17 cellular contexts compared by ENCODE assay signal in genomic region chr22:46907578-46908215, GRCh38.
"Had no signal": no experiment of that assay in that cellular context is flagged by ENCODE, and none has a peak within 500 bp of the region (broad histone marks: within the 10 kb centered on the region; RNA-seq: fewer than 3 reads in every experiment).

No MANE protein-coding gene starts in this region.

- H3K4me3 Mint-ChIP-seq: activated CD8-positive, alpha-beta T cell treated with anti-CD3 and anti-CD28 coated beads, Interleukin-2, amount 10 ng/mL, durations not matched to agents 7 days and 5 days; activated naive CD4-positive, alpha-beta T cell treated with anti-CD3 and anti-CD28 coated beads, Interleukin-2, amount 10 ng/mL, durations not matched to agents 7 days and 5 days; activated T-cell treated with anti-CD3 and anti-CD28 coated beads, Interleukin-2, amount 50 U/mL, for 72 hours; effector memory CD8-positive, alpha-beta T cell; natural killer cell treated with Interleukin-12 subunit alpha and Interleukin-12 subunit beta and Interleukin-15 and Interleukin-18, amount 100 ng/mL, for 72 hours; T-cell had no signal

- H3K27me3 Mint-ChIP-seq: activated naive CD4-positive, alpha-beta T cell treated with anti-CD3 and anti-CD28 coated beads, Interleukin-2, amount 10 ng/mL, durations not matched to agents 7 days and 5 days; effector memory CD8-positive, alpha-beta T cell; natural killer cell treated with Interleukin-12 subunit alpha and Interleukin-12 subunit beta and Interleukin-15 and Interleukin-18, amount 100 ng/mL, for 72 hours; T-cell had no signal

- ATAC-seq: activated CD8-positive, alpha-beta T cell treated with anti-CD3 and anti-CD28 coated beads, Interleukin-2, amount 10 ng/mL, durations not matched to agents 7 days and 5 days; activated T-cell treated with anti-CD3 and anti-CD28 coated beads, Interleukin-2, amount 50 U/mL, for 72 hours; effector memory CD8-positive, alpha-beta T cell; natural killer cell treated with Interleukin-12 subunit alpha and Interleukin-12 subunit beta and Interleukin-15 and Interleukin-18, amount 100 ng/mL, for 72 hours; stimulated activated naive CD8-positive, alpha-beta T cell treated with anti-CD3 and anti-CD28 coated beads, Interleukin-15, Interleukin-2, amounts not matched to agents 100 U/mL and 50 U/mL, for 24 hours; T-cell had no signal

- H3K27ac Mint-ChIP-seq: activated CD8-positive, alpha-beta T cell treated with anti-CD3 and anti-CD28 coated beads, Interleukin-2, amount 10 ng/mL, durations not matched to agents 7 days and 5 days; activated naive CD4-positive, alpha-beta T cell treated with anti-CD3 and anti-CD28 coated beads, Interleukin-2, amount 10 ng/mL, durations not matched to agents 7 days and 5 days; activated T-cell treated with anti-CD3 and anti-CD28 coated beads, Interleukin-2, amount 50 U/mL, for 72 hours; natural killer cell treated with Interleukin-12 subunit alpha and Interleukin-12 subunit beta and Interleukin-15 and Interleukin-18, amount 100 ng/mL, for 72 hours; T-cell had no signal

- DNase-seq: activated CD4-positive, alpha-beta T cell treated with anti-CD3 and anti-CD28 coated beads for 1 hour; activated CD4-positive, alpha-beta T cell treated with anti-CD3 and anti-CD28 coated beads, Interleukin-2, amount 50 U/mL, for 1 hour; activated CD8-positive, alpha-beta T cell treated with anti-CD3 and anti-CD28 coated beads, Interleukin-2, amount 10 ng/mL, durations not matched to agents 7 days and 5 days; activated effector memory CD4-positive, alpha-beta T cell treated with anti-CD3 and anti-CD28 coated beads, Interleukin-2, amount 50 U/mL, for 16 hours; activated naive CD4-positive, alpha-beta T cell treated with anti-CD3 and anti-CD28 coated beads, Interleukin-2, amount 10 ng/mL, durations not matched to agents 7 days and 5 days; activated T-cell treated with anti-CD3 and anti-CD28 coated beads, Interleukin-2, amount 50 U/mL, for 72 hours; brain microvascular endothelial cell; caudate nucleus; effector memory CD8-positive, alpha-beta T cell; hippocampal formation; sigmoid colon; stimulated activated CD4-positive, alpha-beta T cell treated with anti-CD3 and anti-CD28 coated beads, Interleukin-2, amount 100 ng/mL, for 48 hours; stimulated activated CD8-positive, alpha-beta memory T cell treated with anti-CD3 and anti-CD28 coated beads, Interleukin-4, amount 100 ng/mL, for 48 hours; stimulated activated naive CD8-positive, alpha-beta T cell treated with anti-CD3 and anti-CD28 coated beads, Interleukin-15, Interleukin-2, amounts not matched to agents 100 U/mL and 50 U/mL, for 24 hours; T-cell; WERI-Rb-1 had no signal

- H3K4me1 Mint-ChIP-seq: activated naive CD4-positive, alpha-beta T cell treated with anti-CD3 and anti-CD28 coated beads, Interleukin-2, amount 10 ng/mL, durations not matched to agents 7 days and 5 days had no signal

- H3K36me3 Mint-ChIP-seq: natural killer cell treated with Interleukin-12 subunit alpha and Interleukin-12 subunit beta and Interleukin-15 and Interleukin-18, amount 100 ng/mL, for 72 hours had no signal

- H3K9me3 Mint-ChIP-seq: activated naive CD4-positive, alpha-beta T cell treated with anti-CD3 and anti-CD28 coated beads, Interleukin-2, amount 10 ng/mL, durations not matched to agents 7 days and 5 days; activated T-cell treated with anti-CD3 and anti-CD28 coated beads, Interleukin-2, amount 50 U/mL, for 72 hours; effector memory CD8-positive, alpha-beta T cell; natural killer cell treated with Interleukin-12 subunit alpha and Interleukin-12 subunit beta and Interleukin-15 and Interleukin-18, amount 100 ng/mL, for 72 hours; T-cell had no signal
